ENCODE assay signal across 9 cellular contexts in the genomic region with DNA sequence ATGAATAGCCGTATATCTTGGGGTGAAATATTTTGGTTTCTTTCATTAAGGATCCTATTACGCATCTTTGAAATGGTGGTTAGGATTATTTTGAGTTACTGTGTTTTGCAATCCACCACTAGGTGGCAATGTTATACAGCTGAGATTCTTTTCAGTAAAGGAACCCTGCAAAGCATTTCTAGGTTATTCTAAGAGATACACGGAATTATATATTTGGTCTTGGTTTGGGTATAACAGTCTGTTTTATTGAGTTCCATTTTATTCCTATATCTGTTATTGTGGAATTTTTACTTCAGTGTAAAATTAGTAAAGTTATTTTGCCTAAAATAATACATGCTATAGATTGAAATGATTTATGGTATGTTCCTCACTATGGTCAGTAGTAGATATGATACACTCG.
DNase-seq lines count a peak whose midpoint lies in the region; ATAC-seq and TF ChIP-seq lines count a peak whose summit lies in the region.
"Had no signal": no experiment of that assay in that cellular context is flagged by ENCODE, and none has a peak within 500 bp of the region (broad histone marks: within the 10 kb centered on the region; RNA-seq: fewer than 3 reads in every experiment).

No MANE protein-coding gene starts in this region.

- peaks cover 0 to under 1% (median 0%) of the 10 kb centered on the region in 7 donors for H3K9me3 Mint-ChIP-seq in CD4-positive, CD25-positive, alpha-beta regulatory T cell
- H3K9me3 Mint-ChIP-seq: T-cell had no signal

- no peaks in the 10 kb centered on the region for H3K4me1 ChIP-seq in CD4-positive, CD25-positive, alpha-beta regulatory T cell (ENCODE audit: control insufficient read depth, insufficient read depth, low read length, poor library complexity, severe bottlenecking)
- no peaks in the 10 kb centered on the region for H3K4me1 ChIP-seq in ascending aorta
- no peaks in the 10 kb centered on the region for H3K4me1 ChIP-seq in tibial artery

- H3K9me3 ChIP-seq in CD4-positive, CD25-positive, alpha-beta regulatory T cell (ENCODE audit: control insufficient read depth in 2 of 2, low read length in 2 of 2), result no peaks in the 10 kb centered on the region
- no peaks in the 10 kb centered on the region for H3K9me3 ChIP-seq in ascending aorta
- no peaks in the 10 kb centered on the region for H3K9me3 ChIP-seq in tibial artery

- no peak overlapping the region for H3K4me3 ChIP-seq in CD4-positive, CD25-positive, alpha-beta regulatory T cell (ENCODE audit: low read depth, low read length)
- H3K4me3 ChIP-seq in ascending aorta (no peak overlapping the region), tibial artery (no peak overlapping the region)

- H3K27ac ChIP-seq in CD4-positive, CD25-positive, alpha-beta regulatory T cell (ENCODE audit: insufficient read depth, low read length, poor library complexity, severe bottlenecking), result no peak overlapping the region
- H3K27ac ChIP-seq in ascending aorta, result no peak overlapping the region
- no peak overlapping the region for H3K27ac ChIP-seq in tibial artery

- no peak overlapping the region for H3K4me3 Mint-ChIP-seq in CD4-positive, CD25-positive, alpha-beta regulatory T cell
- H3K4me3 Mint-ChIP-seq: T-cell had no signal

- peaks cover 4% of the 10 kb centered on the region for H3K27me3 ChIP-seq in CD4-positive, CD25-positive, alpha-beta regulatory T cell (ENCODE audit: control insufficient read depth, insufficient read depth, low read length)
- H3K27me3 ChIP-seq in ascending aorta (no peaks in the 10 kb centered on the region), tibial artery (no peaks in the 10 kb centered on the region)

- no peaks in the 10 kb centered on the region for H3K36me3 Mint-ChIP-seq in CD4-positive, CD25-positive, alpha-beta regulatory T cell
- H3K36me3 Mint-ChIP-seq: T-cell had no signal

- no peaks in the 10 kb centered on the region for H3K36me3 ChIP-seq in CD4-positive, CD25-positive, alpha-beta regulatory T cell (ENCODE audit: control insufficient read depth, insufficient read depth, low read length)
- H3K36me3 ChIP-seq in ascending aorta (no peaks in the 10 kb centered on the region), tibial artery (no peaks in the 10 kb centered on the region)

- TF ChIP-seq CTCF in ascending aorta (IDR thresholded peaks at IDR 0.05) (peak; percentile 21 to 82 (median 77)), tibial artery (IDR thresholded peaks at IDR 0.05) (peak; percentile 75 to 76)

- peaks cover 14% of the 10 kb centered on the region for H3K27me3 Mint-ChIP-seq in CD4-positive, CD25-positive, alpha-beta regulatory T cell

- intact Hi-C loops in ascending aorta (cut with DNase I), result loop anchor here (2.0 kb wide), 1 partner anchor 1382 kb away; no protein-coding TSS in a partner anchor
- intact Hi-C loops in tibial artery (cut with DNase I; ENCODE audit: low total_unique reads), result loop anchor here (2.0 kb wide), 1 partner anchor 1384 kb away; no protein-coding TSS in a partner anchor

- no peaks in the 10 kb centered on the region for H3K4me1 Mint-ChIP-seq in CD4-positive, CD25-positive, alpha-beta regulatory T cell
- H3K4me1 Mint-ChIP-seq: T-cell had no signal

- peak in 2 of 3 donors; percentile 48 to 56 for DNase-seq in CD4-positive, CD25-positive, alpha-beta regulatory T cell
- peak; percentile 74 for DNase-seq in NCI-H2227 (lab: John Stamatoyannopoulos, UW; ENCODE audit: unreplicated experiment)
- DNase-seq in ascending aorta (ENCODE audit: low spot score in 2 of 2), result no peak
- peak; percentile 89 for DNase-seq in inferior parietal cortex (ENCODE audit: extremely low spot score)
- DNase-seq in tibial artery, result no peak
- DNase-seq in activated T-cell treated with anti-CD3 and anti-CD28 coated beads for 4 hours, result no peak

- no peak overlapping the region for H3K27ac Mint-ChIP-seq in CD4-positive, CD25-positive, alpha-beta regulatory T cell
- H3K27ac Mint-ChIP-seq: T-cell had no signal

- ATAC-seq in CD4-positive, CD25-positive, alpha-beta regulatory T cell (ENCODE audit: low read depth in 2 of 2), result peak in 1 of 2 donors; percentile 18
- ATAC-seq in GM18517 (IDR thresholded peaks at IDR 0.05; ENCODE audit: unreplicated experiment) (peak; percentile 77), HG03066 (IDR thresholded peaks at IDR 0.05; ENCODE audit: low read depth, unreplicated experiment) (peak; percentile 60)

Comparison
In these comparisons a context has a peak if more than half of its experiments do, and no peak if none do; other contexts are left out.
1. DNase-seq: peak in CD4-positive, CD25-positive, alpha-beta regulatory T cell (2 of 3), NCI-H2227 (single experiment) and inferior parietal cortex (single experiment); none in ascending aorta (0 of 2), tibial artery (0 of 2) and activated T-cell treated with anti-CD3 and anti-CD28 coated beads for 4 hours (single experiment).